1 cellular context compared by ENCODE assay signal in genomic region chr2:68467077-68467960, GRCh38.
TF ChIP-seq lines count a peak whose summit lies in the region.

A gene with protein sequence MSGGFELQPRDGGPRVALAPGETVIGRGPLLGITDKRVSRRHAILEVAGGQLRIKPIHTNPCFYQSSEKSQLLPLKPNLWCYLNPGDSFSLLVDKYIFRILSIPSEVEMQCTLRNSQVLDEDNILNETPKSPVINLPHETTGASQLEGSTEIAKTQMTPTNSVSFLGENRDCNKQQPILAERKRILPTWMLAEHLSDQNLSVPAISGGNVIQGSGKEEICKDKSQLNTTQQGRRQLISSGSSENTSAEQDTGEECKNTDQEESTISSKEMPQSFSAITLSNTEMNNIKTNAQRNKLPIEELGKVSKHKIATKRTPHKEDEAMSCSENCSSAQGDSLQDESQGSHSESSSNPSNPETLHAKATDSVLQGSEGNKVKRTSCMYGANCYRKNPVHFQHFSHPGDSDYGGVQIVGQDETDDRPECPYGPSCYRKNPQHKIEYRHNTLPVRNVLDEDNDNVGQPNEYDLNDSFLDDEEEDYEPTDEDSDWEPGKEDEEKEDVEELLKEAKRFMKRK (plus strand): TSS chr2:68467585. CDS start chr2:68467732, 147 bp downstream.
A gene with protein sequence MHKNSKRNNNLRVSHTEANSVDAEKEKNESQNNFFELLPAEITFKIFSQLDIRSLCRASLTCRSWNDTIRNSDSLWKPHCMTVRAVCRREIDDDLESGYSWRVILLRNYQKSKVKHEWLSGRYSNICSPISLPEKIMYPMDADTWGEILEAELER (minus strand): TSS chr2:68467294. CDS start chr2:68465145, 2,149 bp downstream.

TF ChIP-seq in HepG2, 621 proteins besides CTCF, POLR2A, EP300 and RAD21 (continued from another document and continues in another):
- TF ChIP-seq GZF1 (CRISPR knock-in tag; IDR thresholded peaks at IDR 0.05) = peak; percentile 79
- no peak; the same call in 1 of the 2 replicates for TF ChIP-seq GPN1 (CRISPR knock-in tag; IDR thresholded peaks at IDR 0.05; ENCODE audit: borderline replicate concordance)
- peak; percentile 98 for TF ChIP-seq ZFX (CRISPR knock-in tag; IDR thresholded peaks at IDR 0.05; ENCODE audit: low read depth)
- TF ChIP-seq, protein P1, sequence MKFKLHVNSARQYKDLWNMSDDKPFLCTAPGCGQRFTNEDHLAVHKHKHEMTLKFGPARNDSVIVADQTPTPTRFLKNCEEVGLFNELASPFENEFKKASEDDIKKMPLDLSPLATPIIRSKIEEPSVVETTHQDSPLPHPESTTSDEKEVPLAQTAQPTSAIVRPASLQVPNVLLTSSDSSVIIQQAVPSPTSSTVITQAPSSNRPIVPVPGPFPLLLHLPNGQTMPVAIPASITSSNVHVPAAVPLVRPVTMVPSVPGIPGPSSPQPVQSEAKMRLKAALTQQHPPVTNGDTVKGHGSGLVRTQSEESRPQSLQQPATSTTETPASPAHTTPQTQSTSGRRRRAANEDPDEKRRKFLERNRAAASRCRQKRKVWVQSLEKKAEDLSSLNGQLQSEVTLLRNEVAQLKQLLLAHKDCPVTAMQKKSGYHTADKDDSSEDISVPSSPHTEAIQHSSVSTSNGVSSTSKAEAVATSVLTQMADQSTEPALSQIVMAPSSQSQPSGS (CRISPR knock-in tag; IDR thresholded peaks at IDR 0.05) = peak; percentile 94
- 0 out of 2 replicates have a peak, but pooled peaks have one; percentile 51 for TF ChIP-seq PREB (CRISPR knock-in tag; IDR thresholded peaks at IDR 0.05)
- TF ChIP-seq, protein P2, sequence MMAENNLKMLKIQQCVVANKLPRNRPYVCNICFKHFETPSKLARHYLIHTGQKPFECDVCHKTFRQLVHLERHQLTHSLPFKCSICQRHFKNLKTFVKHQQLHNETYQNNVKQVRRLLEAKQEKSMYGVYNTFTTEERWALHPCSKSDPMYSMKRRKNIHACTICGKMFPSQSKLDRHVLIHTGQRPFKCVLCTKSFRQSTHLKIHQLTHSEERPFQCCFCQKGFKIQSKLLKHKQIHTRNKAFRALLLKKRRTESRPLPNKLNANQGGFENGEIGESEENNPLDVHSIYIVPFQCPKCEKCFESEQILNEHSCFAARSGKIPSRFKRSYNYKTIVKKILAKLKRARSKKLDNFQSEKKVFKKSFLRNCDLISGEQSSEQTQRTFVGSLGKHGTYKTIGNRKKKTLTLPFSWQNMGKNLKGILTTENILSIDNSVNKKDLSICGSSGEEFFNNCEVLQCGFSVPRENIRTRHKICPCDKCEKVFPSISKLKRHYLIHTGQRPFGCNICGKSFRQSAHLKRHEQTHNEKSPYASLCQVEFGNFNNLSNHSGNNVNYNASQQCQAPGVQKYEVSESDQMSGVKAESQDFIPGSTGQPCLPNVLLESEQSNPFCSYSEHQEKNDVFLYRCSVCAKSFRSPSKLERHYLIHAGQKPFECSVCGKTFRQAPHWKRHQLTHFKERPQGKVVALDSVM (CRISPR knock-in tag; IDR thresholded peaks at IDR 0.05) = peak; percentile 40; the same call in 1 of the 2 replicates
- no peak for TF ChIP-seq TAF15 (IDR thresholded peaks at IDR 0.05; ENCODE audit: low read depth, low read length, poor library complexity, severe bottlenecking)
- TF ChIP-seq SALL2 (CRISPR knock-in tag; IDR thresholded peaks at IDR 0.05) = peak; percentile 69; the same call in 1 of the 2 replicates
- TF ChIP-seq TP53 (CRISPR knock-in tag; conservative IDR thresholded peaks at IDR 0.05) = peak; percentile 85; the same call in 1 of the 2 replicates
- 0 out of 2 replicates have a peak, but pooled peaks have one; percentile 30 for TF ChIP-seq FLYWCH1 (CRISPR knock-in tag; IDR thresholded peaks at IDR 0.05)
- TF ChIP-seq ZFP62 (CRISPR knock-in tag; IDR thresholded peaks at IDR 0.05) = peak; percentile 71; the same call in 1 of the 2 replicates
- TF ChIP-seq, protein P3, sequence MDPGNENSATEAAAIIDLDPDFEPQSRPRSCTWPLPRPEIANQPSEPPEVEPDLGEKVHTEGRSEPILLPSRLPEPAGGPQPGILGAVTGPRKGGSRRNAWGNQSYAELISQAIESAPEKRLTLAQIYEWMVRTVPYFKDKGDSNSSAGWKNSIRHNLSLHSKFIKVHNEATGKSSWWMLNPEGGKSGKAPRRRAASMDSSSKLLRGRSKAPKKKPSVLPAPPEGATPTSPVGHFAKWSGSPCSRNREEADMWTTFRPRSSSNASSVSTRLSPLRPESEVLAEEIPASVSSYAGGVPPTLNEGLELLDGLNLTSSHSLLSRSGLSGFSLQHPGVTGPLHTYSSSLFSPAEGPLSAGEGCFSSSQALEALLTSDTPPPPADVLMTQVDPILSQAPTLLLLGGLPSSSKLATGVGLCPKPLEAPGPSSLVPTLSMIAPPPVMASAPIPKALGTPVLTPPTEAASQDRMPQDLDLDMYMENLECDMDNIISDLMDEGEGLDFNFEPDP (CRISPR knock-in tag; conservative IDR thresholded peaks at IDR 0.05) = 0 out of 2 replicates have a peak, but pooled peaks have one; percentile 66
- TF ChIP-seq NCOR1 (IDR thresholded peaks at IDR 0.05; ENCODE audit: borderline replicate concordance, low read length) = peak; percentile 68; the same call in 1 of the 2 replicates
- TF ChIP-seq, protein P4, sequence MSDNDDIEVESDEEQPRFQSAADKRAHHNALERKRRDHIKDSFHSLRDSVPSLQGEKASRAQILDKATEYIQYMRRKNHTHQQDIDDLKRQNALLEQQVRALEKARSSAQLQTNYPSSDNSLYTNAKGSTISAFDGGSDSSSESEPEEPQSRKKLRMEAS (IDR thresholded peaks at IDR 0.05) = peak; percentile 36
- peak; percentile 72; the same call in 1 of the 2 replicates for TF ChIP-seq ZNF547 (CRISPR knock-in tag; IDR thresholded peaks at IDR 0.05)
- TF ChIP-seq GLI4 (CRISPR knock-in tag; IDR thresholded peaks at IDR 0.05; ENCODE audit: borderline replicate concordance) = peak; percentile 87; the same call in 1 of the 2 replicates
- TF ChIP-seq PAXIP1 (CRISPR knock-in tag; conservative IDR thresholded peaks at IDR 0.05) = peak; percentile 10; the same call in 1 of the 2 replicates
- TF ChIP-seq SUZ12 (IDR thresholded peaks at IDR 0.05; ENCODE audit: low read depth, low read length) = peak; percentile 99
- peak; percentile 11; the same call in 1 of the 2 replicates for TF ChIP-seq ZNF556 (CRISPR knock-in tag; IDR thresholded peaks at IDR 0.05; ENCODE audit: borderline replicate concordance)
- TF ChIP-seq, protein P5, sequence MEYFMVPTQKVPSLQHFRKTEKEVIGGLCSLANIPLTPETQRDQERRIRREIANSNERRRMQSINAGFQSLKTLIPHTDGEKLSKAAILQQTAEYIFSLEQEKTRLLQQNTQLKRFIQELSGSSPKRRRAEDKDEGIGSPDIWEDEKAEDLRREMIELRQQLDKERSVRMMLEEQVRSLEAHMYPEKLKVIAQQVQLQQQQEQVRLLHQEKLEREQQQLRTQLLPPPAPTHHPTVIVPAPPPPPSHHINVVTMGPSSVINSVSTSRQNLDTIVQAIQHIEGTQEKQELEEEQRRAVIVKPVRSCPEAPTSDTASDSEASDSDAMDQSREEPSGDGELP (IDR thresholded peaks at IDR 0.05; ENCODE audit: borderline replicate concordance, low read depth) = peak; percentile 26; the same call in 1 of the 2 replicates
- no peak for TF ChIP-seq ZFP36L2 (CRISPR knock-in tag; IDR thresholded peaks at IDR 0.05)
- TF ChIP-seq, protein P6, sequence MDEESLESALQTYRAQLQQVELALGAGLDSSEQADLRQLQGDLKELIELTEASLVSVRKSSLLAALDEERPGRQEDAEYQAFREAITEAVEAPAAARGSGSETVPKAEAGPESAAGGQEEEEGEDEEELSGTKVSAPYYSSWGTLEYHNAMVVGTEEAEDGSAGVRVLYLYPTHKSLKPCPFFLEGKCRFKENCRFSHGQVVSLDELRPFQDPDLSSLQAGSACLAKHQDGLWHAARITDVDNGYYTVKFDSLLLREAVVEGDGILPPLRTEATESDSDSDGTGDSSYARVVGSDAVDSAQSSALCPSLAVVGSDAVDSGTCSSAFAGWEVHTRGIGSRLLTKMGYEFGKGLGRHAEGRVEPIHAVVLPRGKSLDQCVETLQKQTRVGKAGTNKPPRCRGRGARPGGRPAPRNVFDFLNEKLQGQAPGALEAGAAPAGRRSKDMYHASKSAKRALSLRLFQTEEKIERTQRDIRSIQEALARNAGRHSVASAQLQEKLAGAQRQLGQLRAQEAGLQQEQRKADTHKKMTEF (CRISPR knock-in tag; IDR thresholded peaks at IDR 0.05) = peak; percentile 91
- TF ChIP-seq, protein P7, sequence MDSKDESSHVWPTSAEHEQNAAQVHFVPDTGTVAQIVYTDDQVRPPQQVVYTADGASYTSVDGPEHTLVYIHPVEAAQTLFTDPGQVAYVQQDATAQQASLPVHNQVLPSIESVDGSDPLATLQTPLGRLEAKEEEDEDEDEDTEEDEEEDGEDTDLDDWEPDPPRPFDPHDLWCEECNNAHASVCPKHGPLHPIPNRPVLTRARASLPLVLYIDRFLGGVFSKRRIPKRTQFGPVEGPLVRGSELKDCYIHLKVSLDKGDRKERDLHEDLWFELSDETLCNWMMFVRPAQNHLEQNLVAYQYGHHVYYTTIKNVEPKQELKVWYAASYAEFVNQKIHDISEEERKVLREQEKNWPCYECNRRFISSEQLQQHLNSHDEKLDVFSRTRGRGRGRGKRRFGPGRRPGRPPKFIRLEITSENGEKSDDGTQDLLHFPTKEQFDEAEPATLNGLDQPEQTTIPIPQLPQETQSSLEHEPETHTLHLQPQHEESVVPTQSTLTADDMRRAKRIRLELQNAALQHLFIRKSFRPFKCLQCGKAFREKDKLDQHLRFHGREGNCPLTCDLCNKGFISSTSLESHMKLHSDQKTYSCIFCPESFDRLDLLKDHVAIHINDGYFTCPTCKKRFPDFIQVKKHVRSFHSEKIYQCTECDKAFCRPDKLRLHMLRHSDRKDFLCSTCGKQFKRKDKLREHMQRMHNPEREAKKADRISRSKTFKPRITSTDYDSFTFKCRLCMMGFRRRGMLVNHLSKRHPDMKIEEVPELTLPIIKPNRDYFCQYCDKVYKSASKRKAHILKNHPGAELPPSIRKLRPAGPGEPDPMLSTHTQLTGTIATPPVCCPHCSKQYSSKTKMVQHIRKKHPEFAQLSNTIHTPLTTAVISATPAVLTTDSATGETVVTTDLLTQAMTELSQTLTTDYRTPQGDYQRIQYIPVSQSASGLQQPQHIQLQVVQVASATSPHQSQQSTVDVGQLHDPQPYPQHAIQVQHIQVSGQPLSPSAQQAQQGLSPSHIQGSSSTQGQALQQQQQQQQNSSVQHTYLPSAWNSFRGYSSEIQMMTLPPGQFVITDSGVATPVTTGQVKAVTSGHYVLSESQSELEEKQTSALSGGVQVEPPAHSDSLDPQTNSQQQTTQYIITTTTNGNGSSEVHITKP (CRISPR knock-in tag; IDR thresholded peaks at IDR 0.05; ENCODE audit: low read depth) = peak; percentile 69
- TF ChIP-seq CBFB (CRISPR knock-in tag; IDR thresholded peaks at IDR 0.05) = peak; percentile 55; the same call in 1 of the 2 replicates
- TF ChIP-seq FOSL1 (CRISPR knock-in tag; IDR thresholded peaks at IDR 0.05; ENCODE audit: borderline replicate concordance) = no peak
- TF ChIP-seq MAZ (IDR thresholded peaks at IDR 0.05; ENCODE audit: borderline replicate concordance, low read depth, low read length) = peak; percentile 99
- peak; percentile 77 for TF ChIP-seq MAZ (CRISPR knock-in tag; IDR thresholded peaks at IDR 0.05; ENCODE audit: low read depth)
- peak; percentile 76 for TF ChIP-seq NAIF1 (CRISPR knock-in tag; IDR thresholded peaks at IDR 0.05; ENCODE audit: borderline replicate concordance)
- 0 out of 2 replicates have a peak, but pooled peaks have one; percentile 86 for TF ChIP-seq SNAI1 (CRISPR knock-in tag; IDR thresholded peaks at IDR 0.05; ENCODE audit: borderline replicate concordance)
- no peak for TF ChIP-seq SP140L (CRISPR knock-in tag; IDR thresholded peaks at IDR 0.05; ENCODE audit: borderline replicate concordance)
- no peak for TF ChIP-seq HOXA9 (CRISPR knock-in tag; IDR thresholded peaks at IDR 0.05; ENCODE audit: borderline replicate concordance)
- TF ChIP-seq CENPX (CRISPR knock-in tag; IDR thresholded peaks at IDR 0.05) = no peak
- TF ChIP-seq ZNF274 (CRISPR knock-in tag; IDR thresholded peaks at IDR 0.05) = peak; percentile 51; the same call in 1 of the 2 replicates
